In genomic region chr2:20829861-20830260, GRCh38 we compare ENCODE assay signal across 36 cellular contexts.
"Had no signal": no experiment of that assay in that cellular context is flagged by ENCODE, and none has a peak within 500 bp of the region (broad histone marks: within the 10 kb centered on the region; RNA-seq: fewer than 3 reads in every experiment).

No MANE protein-coding gene starts in this region.

- H3K36me3 ChIP-seq: MG63 had no signal

- H3K4me3 ChIP-seq: MG63 had no signal

- H3K9me3 ChIP-seq: MG63 had no signal

- DNase-seq: Karpas-422, Kasumi-1, MG63, MM.1S, MV-4-11, NCI-H1048, NCI-H1092, NCI-H1092 treated with DMSO at 0.1 percent for 48 hours, NCI-H1105, NCI-H1105 treated with DMSO at 0.1 percent for 48 hours, NCI-H1417, NCI-H1417 treated with DMSO at 0.1 percent for 48 hours, NCI-H1436, NCI-H1436 treated with DMSO at 0.1 percent for 48 hours, NCI-H146, NCI-H1694, NCI-H1694 treated with DMSO at 0.1 percent for 48 hours, NCI-H187, NCI-H187 treated with DMSO at 0.1 percent for 48 hours, NCI-H1930, NCI-H2029, NCI-H2029 treated with DMSO at 0.1 percent for 48 hours, NCI-H2081, NCI-H2081 treated with DMSO at 0.1 percent for 48 hours, NCI-H2107, NCI-H2171, NCI-H2171 treated with DMSO at 0.1 percent for 48 hours, NCI-H2227 treated with DMSO at 0.1 percent for 48 hours, NCI-H226, NCI-H345, NCI-H446, NCI-H446 treated with DMSO at 0.1 percent for 48 hours, NCI-H510A, NCI-H510A treated with DMSO at 0.1 percent for 48 hours, NCI-H524, NCI-H524 treated with DMSO at 0.1 percent for 48 hours had no signal
